23 cellular contexts compared by ENCODE assay signal in the genomic region with DNA sequence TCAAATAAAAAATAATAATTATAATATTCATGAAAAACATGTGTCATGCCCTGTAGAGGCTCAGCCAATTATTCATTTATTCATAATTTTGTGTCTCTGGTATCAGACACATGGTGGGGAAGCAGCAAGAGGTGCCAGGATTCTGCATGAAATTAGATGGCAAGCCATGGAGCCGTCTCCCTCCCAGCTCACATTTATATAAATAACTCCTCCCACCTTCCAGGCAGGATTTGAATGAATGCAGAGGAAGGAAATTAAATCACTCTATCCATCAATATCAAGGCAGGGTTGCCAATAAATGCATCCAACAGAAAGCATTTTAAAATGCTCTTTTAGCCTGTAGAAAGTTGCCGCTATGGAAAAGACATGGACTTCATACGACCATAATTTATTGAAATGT.
"Had no signal": no experiment of that assay in that cellular context is flagged by ENCODE, and none has a peak within 500 bp of the region (broad histone marks: within the 10 kb centered on the region; RNA-seq: fewer than 3 reads in every experiment).

No MANE protein-coding gene starts in this region.

- H3K9me3 Mint-ChIP-seq: stimulated activated naive CD8-positive, alpha-beta T cell treated with anti-CD3 and anti-CD28 coated beads, Interleukin-15, Interleukin-2, amounts not matched to agents 100 ng/mL and 50 ng/mL, for 24 hours had no signal

- H3K36me3 Mint-ChIP-seq: mesothelial cell of epicardium; naive B cell; natural killer cell treated with Interleukin-12 subunit alpha and Interleukin-12 subunit beta and Interleukin-15 and Interleukin-18, amount 100 ng/mL, for 72 hours; stimulated activated naive B cell treated with anti-CD40 and anti-IgM and Interleukin-4, amounts not matched to agents 10 μg/mL and 1 μg/mL and 100 μg/mL, for 72 hours had no signal

- H3K36me3 ChIP-seq: left lung, neutrophil, pancreas, right lobe of liver, thoracic aorta, tibial nerve, upper lobe of left lung had no signal

- H3K4me2 ChIP-seq: hepatocyte had no signal

- H3K27ac ChIP-seq: coronary artery, hepatocyte, left lung, neutrophil, pancreas, right lobe of liver, thoracic aorta, tibial nerve, upper lobe of left lung had no signal

- H3K4me3 ChIP-seq: coronary artery, hepatocyte, left lung, mucosa of descending colon, pancreas, right lobe of liver, thoracic aorta, tibial nerve, upper lobe of left lung had no signal

- H3K27me3 Mint-ChIP-seq: effector memory CD8-positive, alpha-beta T cell; naive B cell; natural killer cell treated with Interleukin-12 subunit alpha and Interleukin-12 subunit beta and Interleukin-15 and Interleukin-18, amount 100 ng/mL, for 72 hours; stimulated activated naive B cell treated with anti-CD40 and anti-IgM and Interleukin-4, amounts not matched to agents 10 μg/mL and 1 μg/mL and 100 μg/mL, for 72 hours; stimulated activated naive CD8-positive, alpha-beta T cell treated with anti-CD3 and anti-CD28 coated beads, Interleukin-15, Interleukin-2, amounts not matched to agents 100 ng/mL and 50 ng/mL, for 24 hours had no signal

- H3K4me1 ChIP-seq: left lung, pancreas, right lobe of liver, tibial nerve, upper lobe of left lung had no signal

- ATAC-seq: effector memory CD8-positive, alpha-beta T cell; left cardiac atrium; left lung; mucosa of descending colon; natural killer cell treated with Interleukin-12 subunit alpha and Interleukin-12 subunit beta and Interleukin-15 and Interleukin-18, amount 100 ng/mL, for 72 hours; pancreas; right lobe of liver; stimulated activated naive B cell treated with anti-CD40 and anti-IgM and Interleukin-4, amounts not matched to agents 10 μg/mL and 1 μg/mL and 100 μg/mL, for 72 hours had no signal

- H3K27me3 ChIP-seq: hepatocyte, left lung, neutrophil, pancreas, right lobe of liver, tibial nerve, upper lobe of left lung had no signal

- H2AFZ ChIP-seq: hepatocyte had no signal

- DNase-seq: dermis blood vessel endothelial cell; effector memory CD8-positive, alpha-beta T cell; left cardiac atrium; left lung; mesenchymal stem cell; mucosa of descending colon; naive B cell; pancreas; right lobe of liver; small intestine; stimulated activated CD4-positive, alpha-beta T cell treated with anti-CD3 and anti-CD28 coated beads, Interleukin-15, amount 100 ng/mL, for 24 hours; stimulated activated CD4-positive, alpha-beta T cell treated with anti-CD3 and anti-CD28 coated beads, Interleukin-2, amount 100 ng/mL, for 48 hours; stimulated activated naive B cell treated with anti-CD40 and anti-IgM and Interleukin-4, amounts not matched to agents 10 μg/mL and 1 μg/mL and 100 μg/mL, for 72 hours had no signal

- H3K4me1 Mint-ChIP-seq: naive B cell; neural crest cell; stimulated activated naive B cell treated with anti-CD40 and anti-IgM and Interleukin-4, amounts not matched to agents 10 μg/mL and 1 μg/mL and 100 μg/mL, for 72 hours had no signal

- H3K79me2 ChIP-seq: hepatocyte had no signal

- H3K27ac Mint-ChIP-seq: effector memory CD8-positive, alpha-beta T cell; mesothelial cell of epicardium; natural killer cell treated with Interleukin-12 subunit alpha and Interleukin-12 subunit beta and Interleukin-15 and Interleukin-18, amount 100 ng/mL, for 72 hours; stimulated activated naive B cell treated with anti-CD40 and anti-IgM and Interleukin-4, amounts not matched to agents 10 μg/mL and 1 μg/mL and 100 μg/mL, for 72 hours; stimulated activated naive CD8-positive, alpha-beta T cell treated with anti-CD3 and anti-CD28 coated beads, Interleukin-15, Interleukin-2, amounts not matched to agents 100 ng/mL and 50 ng/mL, for 24 hours had no signal

- H3K9me3 ChIP-seq: mucosa of descending colon, neutrophil, pancreas, right lobe of liver, thoracic aorta, upper lobe of left lung had no signal

- H3K4me3 Mint-ChIP-seq: effector memory CD8-positive, alpha-beta T cell; mesothelial cell of epicardium; naive B cell; natural killer cell treated with Interleukin-12 subunit alpha and Interleukin-12 subunit beta and Interleukin-15 and Interleukin-18, amount 100 ng/mL, for 72 hours; neural crest cell; stimulated activated naive B cell treated with anti-CD40 and anti-IgM and Interleukin-4, amounts not matched to agents 10 μg/mL and 1 μg/mL and 100 μg/mL, for 72 hours; stimulated activated naive CD8-positive, alpha-beta T cell treated with anti-CD3 and anti-CD28 coated beads, Interleukin-15, Interleukin-2, amounts not matched to agents 100 ng/mL and 50 ng/mL, for 24 hours had no signal
